ENCODE assay signal across 2 cellular contexts in genomic region chr4:184343400-184344177, GRCh38.
TF ChIP-seq lines count a peak whose summit lies in the region.

No MANE protein-coding gene starts in this region.

TF ChIP-seq in HEK293, 187 proteins besides CTCF, POLR2A, EP300 and RAD21 (continued from another document):
- no peak for TF ChIP-seq ZNF792 (tag by site-specific recombination; IDR thresholded peaks at IDR 0.05)
- no peak for TF ChIP-seq BCL11A (tag by site-specific recombination; IDR thresholded peaks at IDR 0.05; ENCODE audit: low read depth)
- peak; percentile 95 for TF ChIP-seq ZNF76 (tag by site-specific recombination; IDR thresholded peaks at IDR 0.05; ENCODE audit: borderline replicate concordance, low read depth)
- no peak for TF ChIP-seq ZNF596 (tag by site-specific recombination; IDR thresholded peaks at IDR 0.05)
- TF ChIP-seq ZNF514 (tag by site-specific recombination; IDR thresholded peaks at IDR 0.05) = no peak
- TF ChIP-seq ZNF202 (tag by site-specific recombination; IDR thresholded peaks at IDR 0.05; ENCODE audit: borderline replicate concordance) = no peak
- peak; percentile 35 for TF ChIP-seq SP2 (tag by site-specific recombination; IDR thresholded peaks at IDR 0.05)
- peak; percentile 77 for TF ChIP-seq ZNF335 (tag by site-specific recombination; conservative IDR thresholded peaks at IDR 0.05)
- no peak for TF ChIP-seq HOXA7 (CRISPR knock-in tag; IDR thresholded peaks at IDR 0.05; ENCODE audit: borderline replicate concordance)

TF ChIP-seq in GM12878, 131 proteins besides CTCF, POLR2A, EP300 and RAD21 (continued from another document and continues in another):
- no peak for TF ChIP-seq PRDM15 (CRISPR knock-in tag; IDR thresholded peaks at IDR 0.05)
- no peak for TF ChIP-seq CBX3 (IDR thresholded peaks at IDR 0.05; ENCODE audit: borderline replicate concordance, low read depth)
- TF ChIP-seq LARP7 (IDR thresholded peaks at IDR 0.05) = peak; percentile 55
- TF ChIP-seq MYB (IDR thresholded peaks at IDR 0.05; ENCODE audit: borderline replicate concordance, low read depth, low read length) = no peak
- TF ChIP-seq FOS (IDR thresholded peaks at IDR 0.05; ENCODE audit: borderline replicate concordance, extremely low read depth, insufficient read length) = no peak
- no peak for TF ChIP-seq ATF3 (IDR thresholded peaks at IDR 0.05; ENCODE audit: borderline replicate concordance, extremely low read depth, low read depth, low read length)
- no peak for TF ChIP-seq E2F8 (IDR thresholded peaks at IDR 0.05; ENCODE audit: low read depth, partially characterized antibody)
- TF ChIP-seq, protein P1, sequence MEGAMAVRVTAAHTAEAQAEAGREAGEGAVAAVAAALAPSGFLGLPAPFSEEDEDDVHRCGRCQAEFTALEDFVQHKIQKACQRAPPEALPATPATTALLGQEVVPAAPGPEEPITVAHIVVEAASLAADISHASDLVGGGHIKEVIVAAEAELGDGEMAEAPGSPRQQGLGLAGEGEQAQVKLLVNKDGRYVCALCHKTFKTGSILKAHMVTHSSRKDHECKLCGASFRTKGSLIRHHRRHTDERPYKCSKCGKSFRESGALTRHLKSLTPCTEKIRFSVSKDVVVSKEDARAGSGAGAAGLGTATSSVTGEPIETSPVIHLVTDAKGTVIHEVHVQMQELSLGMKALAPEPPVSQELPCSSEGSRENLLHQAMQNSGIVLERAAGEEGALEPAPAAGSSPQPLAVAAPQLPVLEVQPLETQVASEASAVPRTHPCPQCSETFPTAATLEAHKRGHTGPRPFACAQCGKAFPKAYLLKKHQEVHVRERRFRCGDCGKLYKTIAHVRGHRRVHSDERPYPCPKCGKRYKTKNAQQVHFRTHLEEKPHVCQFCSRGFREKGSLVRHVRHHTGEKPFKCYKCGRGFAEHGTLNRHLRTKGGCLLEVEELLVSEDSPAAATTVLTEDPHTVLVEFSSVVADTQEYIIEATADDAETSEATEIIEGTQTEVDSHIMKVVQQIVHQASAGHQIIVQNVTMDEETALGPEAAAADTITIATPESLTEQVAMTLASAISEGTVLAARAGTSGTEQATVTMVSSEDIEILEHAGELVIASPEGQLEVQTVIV (IDR thresholded peaks at IDR 0.05; ENCODE audit: borderline replicate concordance, partially characterized antibody) = no peak
- TF ChIP-seq TBL1XR1 (IDR thresholded peaks at IDR 0.05; ENCODE audit: low read depth, low read length) = no peak
- TF ChIP-seq MEF2A (IDR thresholded peaks at IDR 0.05; ENCODE audit: insufficient read depth, low read depth, low read length) = no peak
- no peak for TF ChIP-seq NRF1 (conservative IDR thresholded peaks at IDR 0.05; ENCODE audit: low read depth, low read length)
- no peak for TF ChIP-seq SMAD1 (IDR thresholded peaks at IDR 0.05; ENCODE audit: low read depth, partially characterized antibody)
- no peak for TF ChIP-seq YBX1 (IDR thresholded peaks at IDR 0.05)
- TF ChIP-seq EED (IDR thresholded peaks at IDR 0.05; ENCODE audit: low read depth) = peak; percentile 62; the same call in 1 of the 2 replicates
- no peak for TF ChIP-seq NR2C2 (IDR thresholded peaks at IDR 0.05; ENCODE audit: borderline replicate concordance, control insufficient read depth, insufficient read length, low read depth)
- TF ChIP-seq HDAC2 (IDR thresholded peaks at IDR 0.05) = no peak
- TF ChIP-seq MTA3 (IDR thresholded peaks at IDR 0.05; ENCODE audit: borderline replicate concordance, low read length) = no peak
- 0 out of 2 replicates have a peak, but pooled peaks have one; percentile 38 for TF ChIP-seq TCF12 (IDR thresholded peaks at IDR 0.05; ENCODE audit: low read depth, low read length)
- no peak for TF ChIP-seq RUNX3 (IDR thresholded peaks at IDR 0.05; ENCODE audit: low read length)
- TF ChIP-seq IKZF1 (conservative IDR thresholded peaks at IDR 0.05) = peak; percentile 76; the same call in 1 of the 2 replicates
- TF ChIP-seq, protein P2, sequence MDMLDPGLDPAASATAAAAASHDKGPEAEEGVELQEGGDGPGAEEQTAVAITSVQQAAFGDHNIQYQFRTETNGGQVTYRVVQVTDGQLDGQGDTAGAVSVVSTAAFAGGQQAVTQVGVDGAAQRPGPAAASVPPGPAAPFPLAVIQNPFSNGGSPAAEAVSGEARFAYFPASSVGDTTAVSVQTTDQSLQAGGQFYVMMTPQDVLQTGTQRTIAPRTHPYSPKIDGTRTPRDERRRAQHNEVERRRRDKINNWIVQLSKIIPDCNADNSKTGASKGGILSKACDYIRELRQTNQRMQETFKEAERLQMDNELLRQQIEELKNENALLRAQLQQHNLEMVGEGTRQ (IDR thresholded peaks at IDR 0.05; ENCODE audit: borderline replicate concordance, low read depth, low read length) = no peak
- TF ChIP-seq SRF (IDR thresholded peaks at IDR 0.05; ENCODE audit: low read depth in 2 of 2, low read length in 2 of 2) = no peak
- TF ChIP-seq NBN (IDR thresholded peaks at IDR 0.05) = peak; percentile 67; the same call in 1 of the 2 replicates
- TF ChIP-seq PAX5 (IDR thresholded peaks at IDR 0.05; ENCODE audit: borderline replicate concordance, low read depth, low read length) = 0 out of 2 replicates have a peak, but pooled peaks have one; percentile 40
- TF ChIP-seq BCL11A (IDR thresholded peaks at IDR 0.05; ENCODE audit: low read depth, low read length) = no peak
- peak; percentile 43; the same call in 1 of the 2 replicates for TF ChIP-seq CBFB (IDR thresholded peaks at IDR 0.05; ENCODE audit: low read depth)
- TF ChIP-seq ETV6 (conservative IDR thresholded peaks at IDR 0.05 in 1 of 2, IDR thresholded peaks at IDR 0.05 in 1 of 2; ENCODE audit: borderline replicate concordance in 1 of 2, low read depth in 1 of 2) = no peak
- peak; percentile 68 for TF ChIP-seq POLR2AphosphoS5 (IDR thresholded peaks at IDR 0.05; ENCODE audit: low read length)
- no peak for TF ChIP-seq ZNF274 (IDR thresholded peaks at IDR 0.05; ENCODE audit: insufficient read depth, insufficient read length)
- TF ChIP-seq NKRF (conservative IDR thresholded peaks at IDR 0.05) = peak; percentile 45; the same call in 1 of the 2 replicates
- no peak; the same call in 1 of the 2 replicates for TF ChIP-seq ZNF384 (IDR thresholded peaks at IDR 0.05; ENCODE audit: borderline replicate concordance, low read depth, low read length)
- TF ChIP-seq SP1 (IDR thresholded peaks at IDR 0.05; ENCODE audit: low read depth, low read length) = no peak
- TF ChIP-seq, protein P3, sequence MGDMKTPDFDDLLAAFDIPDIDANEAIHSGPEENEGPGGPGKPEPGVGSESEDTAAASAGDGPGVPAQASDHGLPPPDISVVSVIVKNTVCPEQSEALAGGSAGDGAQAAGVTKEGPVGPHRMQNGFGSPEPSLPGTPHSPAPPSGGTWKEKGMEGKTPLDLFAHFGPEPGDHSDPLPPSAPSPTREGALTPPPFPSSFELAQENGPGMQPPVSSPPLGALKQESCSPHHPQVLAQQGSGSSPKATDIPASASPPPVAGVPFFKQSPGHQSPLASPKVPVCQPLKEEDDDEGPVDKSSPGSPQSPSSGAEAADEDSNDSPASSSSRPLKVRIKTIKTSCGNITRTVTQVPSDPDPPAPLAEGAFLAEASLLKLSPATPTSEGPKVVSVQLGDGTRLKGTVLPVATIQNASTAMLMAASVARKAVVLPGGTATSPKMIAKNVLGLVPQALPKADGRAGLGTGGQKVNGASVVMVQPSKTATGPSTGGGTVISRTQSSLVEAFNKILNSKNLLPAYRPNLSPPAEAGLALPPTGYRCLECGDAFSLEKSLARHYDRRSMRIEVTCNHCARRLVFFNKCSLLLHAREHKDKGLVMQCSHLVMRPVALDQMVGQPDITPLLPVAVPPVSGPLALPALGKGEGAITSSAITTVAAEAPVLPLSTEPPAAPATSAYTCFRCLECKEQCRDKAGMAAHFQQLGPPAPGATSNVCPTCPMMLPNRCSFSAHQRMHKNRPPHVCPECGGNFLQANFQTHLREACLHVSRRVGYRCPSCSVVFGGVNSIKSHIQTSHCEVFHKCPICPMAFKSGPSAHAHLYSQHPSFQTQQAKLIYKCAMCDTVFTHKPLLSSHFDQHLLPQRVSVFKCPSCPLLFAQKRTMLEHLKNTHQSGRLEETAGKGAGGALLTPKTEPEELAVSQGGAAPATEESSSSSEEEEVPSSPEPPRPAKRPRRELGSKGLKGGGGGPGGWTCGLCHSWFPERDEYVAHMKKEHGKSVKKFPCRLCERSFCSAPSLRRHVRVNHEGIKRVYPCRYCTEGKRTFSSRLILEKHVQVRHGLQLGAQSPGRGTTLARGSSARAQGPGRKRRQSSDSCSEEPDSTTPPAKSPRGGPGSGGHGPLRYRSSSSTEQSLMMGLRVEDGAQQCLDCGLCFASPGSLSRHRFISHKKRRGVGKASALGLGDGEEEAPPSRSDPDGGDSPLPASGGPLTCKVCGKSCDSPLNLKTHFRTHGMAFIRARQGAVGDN (IDR thresholded peaks at IDR 0.05) = peak; percentile 59; the same call in 1 of the 2 replicates
- TF ChIP-seq ZNF622 (IDR thresholded peaks at IDR 0.05) = no peak
- TF ChIP-seq POU2F2 (IDR thresholded peaks at IDR 0.05; ENCODE audit: borderline replicate concordance, low read depth, low read length) = peak; percentile 49; the same call in 1 of the 3 replicates
